In genomic region chr17:49359990-49360795, GRCh38 we compare ENCODE assay signal across 1 cellular context.
TF ChIP-seq lines count a peak whose summit lies in the region.

No MANE protein-coding gene starts in this region.

TF ChIP-seq in WTC11, 78 proteins besides CTCF, POLR2A, EP300 and RAD21 (continued from another document):
- TF ChIP-seq ZBTB43 (CRISPR knock-in tag; IDR thresholded peaks at IDR 0.05), result no peak
